8 cellular contexts compared by ENCODE assay signal in the genomic region with DNA sequence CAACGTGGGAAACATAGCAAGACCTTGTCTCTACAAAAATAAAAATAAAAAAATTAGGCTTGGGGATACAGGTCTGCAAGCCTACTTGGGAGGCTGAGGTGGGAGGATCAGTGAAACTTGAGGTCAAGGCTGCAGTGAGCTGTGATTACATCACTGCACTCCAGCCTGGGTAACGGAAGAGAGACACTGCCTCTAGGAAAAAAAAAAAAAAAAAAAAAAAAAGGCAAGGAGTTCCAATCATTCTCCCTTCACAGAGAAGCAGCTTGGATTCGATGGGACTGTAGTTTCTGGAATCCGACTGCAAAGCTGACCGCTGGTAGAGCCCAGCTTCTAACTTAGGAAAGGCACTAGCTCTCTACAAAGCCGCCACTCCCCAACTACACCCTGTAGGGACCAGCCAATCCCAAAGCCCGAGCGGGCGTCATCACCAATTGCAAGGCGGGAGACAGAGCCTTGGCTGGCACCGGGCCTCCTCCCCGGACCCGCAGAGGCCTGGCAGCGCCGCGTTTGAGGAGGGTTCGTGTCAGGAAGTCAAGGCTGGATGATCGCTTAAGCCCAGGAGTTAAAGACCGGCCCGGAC. TPM values are rescaled to one million over a fixed set of nuclear protein-coding genes. Genes with fewer than 3 reads are reported as not detected.
DNase-seq lines count a peak whose midpoint lies in the region; ATAC-seq, FAIRE-seq and TF ChIP-seq lines count a peak whose summit lies in the region.

No MANE protein-coding gene starts in this region.

- peaks cover 5% of the 10 kb centered on the region; the same call in 1 of the 2 replicates for H4K20me1 ChIP-seq in OCI-LY3 (ENCODE audit: insufficient read depth, low read length)

- peak overlapping the region; percentile 50 for H3K4me2 ChIP-seq in OCI-LY3 (ENCODE audit: low read length)

- H3K4me1 ChIP-seq in OCI-LY3 (ENCODE audit: low read length) = peaks cover 22% of the 10 kb centered on the region

- no peak for TF ChIP-seq CTCF in OCI-LY3 (IDR thresholded peaks at IDR 0.05; ENCODE audit: low read depth, low read length)
- TF ChIP-seq CTCF in epithelial cell of proximal tubule (conservative IDR thresholded peaks at IDR 0.05; ENCODE audit: low read depth, low read length) = no peak

- H3K36me3 ChIP-seq in OCI-LY3 (replicated peaks; ENCODE audit: low read depth, low read length) = peaks cover 20% of the 10 kb centered on the region

- peaks cover 22% of the 10 kb centered on the region for H3K79me2 ChIP-seq in OCI-LY3 (ENCODE audit: low read length)

- ATAC-seq in GM21381 (IDR thresholded peaks at IDR 0.05; ENCODE audit: unreplicated experiment) = peak; percentile 56

- H3K4me3 ChIP-seq in OCI-LY3 (ENCODE audit: low read length) (peak overlapping the region; percentile 92), epithelial cell of proximal tubule (ENCODE audit: low read depth, low read length) (peak overlapping the region; percentile 62)

- H3K27ac ChIP-seq in OCI-LY3 (ENCODE audit: low read length) = peak overlapping the region; percentile 90

- no peaks in the 10 kb centered on the region for H3K9me3 ChIP-seq in OCI-LY3 (ENCODE audit: insufficient read depth, low read length)

- H3K27me3 ChIP-seq in OCI-LY3 (ENCODE audit: low read depth, low read length) = no peaks in the 10 kb centered on the region

- H3K9ac ChIP-seq in OCI-LY3 (ENCODE audit: low read length) = peak overlapping the region; percentile 79

- peak overlapping the region; percentile 78 for H2AFZ ChIP-seq in OCI-LY3 (ENCODE audit: low read depth, low read length)

- no peak for FAIRE-seq in HTR-8/SVneo (lab: Jason Lieb, UNC)

- peak; percentile 87 for DNase-seq in COLO829 (ENCODE audit: low spot score)
- peak; percentile 73 for DNase-seq in HTR-8/SVneo (ENCODE audit: insufficient read length, low spot score)
- DNase-seq in activated T-cell treated with anti-CD3 and anti-CD28 coated beads for 48 hours (ENCODE audit: low read depth) = peak; percentile 82
- no peak for DNase-seq in epithelial cell of proximal tubule (ENCODE audit: low read depth)
- DNase-seq in mucosa of gallbladder (ENCODE audit: low spot score) = peak; percentile 94
- peak; percentile 90 for DNase-seq in stimulated activated CD8-positive, alpha-beta memory T cell treated with anti-CD3 and anti-CD28 coated beads, Interleukin-4, amount 100 ng/mL, for 48 hours

RNA-seq across cellular contexts. Expression of gene DDB2, which starts 0.7 kb away (rescaled TPM):
- total RNA-seq in epithelial cell of proximal tubule = 30.0 and 50.2 TPM in 2 replicates
- total RNA-seq in mucosa of gallbladder = 22.7 TPM

RNA-seq across cellular contexts. Expression of gene PACSIN3, which starts 27.8 kb away (rescaled TPM):
- total RNA-seq in epithelial cell of proximal tubule (66.7 and 74.4 TPM in 2 replicates), mucosa of gallbladder (34.4 TPM)

RNA-seq across cellular contexts. Expression of gene ACP2, which starts 34.5 kb away (rescaled TPM):
- total RNA-seq in epithelial cell of proximal tubule (28.2 and 32.3 TPM in 2 replicates), mucosa of gallbladder (48.5 TPM)

RNA-seq across cellular contexts. Expression of gene ARFGAP2, which starts 37.4 kb away (rescaled TPM):
- total RNA-seq in epithelial cell of proximal tubule = 94.0 and 97.3 TPM in 2 replicates
- 91.8 TPM for total RNA-seq in mucosa of gallbladder

RNA-seq across cellular contexts. Expression of gene NR1H3, which starts 43.7 kb away (rescaled TPM):
- total RNA-seq in epithelial cell of proximal tubule = 8.5 and 9.6 TPM in 2 replicates
- total RNA-seq in mucosa of gallbladder = 33.5 TPM
